In the genomic region with DNA sequence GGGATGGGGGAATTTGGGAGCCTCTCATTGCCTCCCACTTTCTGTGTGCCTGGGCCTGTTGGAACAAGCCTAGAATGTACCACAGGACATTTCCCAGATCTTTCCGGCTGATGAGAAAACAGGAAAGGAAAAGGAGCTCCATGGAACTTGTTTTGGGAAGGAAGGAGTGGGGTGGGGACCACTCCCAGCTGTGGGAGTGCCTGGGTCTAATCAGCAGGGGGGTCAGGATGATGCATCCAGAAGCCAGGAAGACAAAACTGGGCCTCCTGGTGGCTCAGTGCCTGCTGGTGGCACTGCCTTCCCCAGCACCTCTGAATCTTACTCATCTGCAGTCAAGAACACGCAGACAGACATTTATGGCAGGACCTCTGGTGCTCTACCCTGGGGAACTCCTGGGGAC, we compare ENCODE assay signal across 1 cellular context.
A peak's percentile ranks its signal among the peaks of the same experiment; 100 is the strongest.
TF ChIP-seq lines count a peak whose summit lies in the region.

No MANE protein-coding gene starts in this region.

TF ChIP-seq in GM12878, 131 proteins besides CTCF, POLR2A, EP300 and RAD21:
- TF ChIP-seq EED (IDR thresholded peaks at IDR 0.05; ENCODE audit: low read depth): 0 out of 2 replicates have a peak, but pooled peaks have one; percentile 16
- TF ChIP-seq, protein P1, sequence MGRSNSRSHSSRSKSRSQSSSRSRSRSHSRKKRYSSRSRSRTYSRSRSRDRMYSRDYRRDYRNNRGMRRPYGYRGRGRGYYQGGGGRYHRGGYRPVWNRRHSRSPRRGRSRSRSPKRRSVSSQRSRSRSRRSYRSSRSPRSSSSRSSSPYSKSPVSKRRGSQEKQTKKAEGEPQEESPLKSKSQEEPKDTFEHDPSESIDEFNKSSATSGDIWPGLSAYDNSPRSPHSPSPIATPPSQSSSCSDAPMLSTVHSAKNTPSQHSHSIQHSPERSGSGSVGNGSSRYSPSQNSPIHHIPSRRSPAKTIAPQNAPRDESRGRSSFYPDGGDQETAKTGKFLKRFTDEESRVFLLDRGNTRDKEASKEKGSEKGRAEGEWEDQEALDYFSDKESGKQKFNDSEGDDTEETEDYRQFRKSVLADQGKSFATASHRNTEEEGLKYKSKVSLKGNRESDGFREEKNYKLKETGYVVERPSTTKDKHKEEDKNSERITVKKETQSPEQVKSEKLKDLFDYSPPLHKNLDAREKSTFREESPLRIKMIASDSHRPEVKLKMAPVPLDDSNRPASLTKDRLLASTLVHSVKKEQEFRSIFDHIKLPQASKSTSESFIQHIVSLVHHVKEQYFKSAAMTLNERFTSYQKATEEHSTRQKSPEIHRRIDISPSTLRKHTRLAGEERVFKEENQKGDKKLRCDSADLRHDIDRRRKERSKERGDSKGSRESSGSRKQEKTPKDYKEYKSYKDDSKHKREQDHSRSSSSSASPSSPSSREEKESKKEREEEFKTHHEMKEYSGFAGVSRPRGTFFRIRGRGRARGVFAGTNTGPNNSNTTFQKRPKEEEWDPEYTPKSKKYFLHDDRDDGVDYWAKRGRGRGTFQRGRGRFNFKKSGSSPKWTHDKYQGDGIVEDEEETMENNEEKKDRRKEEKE (IDR thresholded peaks at IDR 0.05): no peak
